22 cellular contexts compared by ENCODE assay signal in the genomic region with DNA sequence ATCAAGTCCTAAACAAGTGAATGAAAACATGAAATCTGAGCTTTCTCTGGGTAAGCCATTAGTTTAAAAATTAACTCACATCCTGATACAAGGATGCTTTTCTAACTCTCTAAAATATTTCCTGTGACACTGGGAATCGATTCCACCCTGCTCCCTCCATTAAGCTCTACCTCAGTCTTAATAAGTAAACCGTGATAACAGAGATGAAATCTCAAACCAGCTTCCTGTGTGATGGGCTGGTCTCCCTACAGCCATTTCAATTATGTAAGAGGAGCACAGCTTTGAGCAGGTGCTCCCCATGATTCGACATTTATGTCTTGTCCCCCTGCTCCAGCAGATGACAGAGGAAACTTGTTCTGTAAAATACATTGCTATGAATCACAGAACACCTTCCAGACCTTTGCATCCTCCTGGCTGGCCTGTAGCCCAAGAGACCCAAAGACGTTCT. TPM values are rescaled to one million over a fixed set of nuclear protein-coding genes. Genes with fewer than 3 reads are reported as not detected.
DNase-seq lines count a peak whose midpoint lies in the region; FAIRE-seq and TF ChIP-seq lines count a peak whose summit lies in the region.
"Had no signal": no experiment of that assay in that cellular context is flagged by ENCODE, and none has a peak within 500 bp of the region (broad histone marks: within the 10 kb centered on the region; RNA-seq: fewer than 3 reads in every experiment).

No MANE protein-coding gene starts in this region.

- no peak for TF ChIP-seq CTCF in stomach (IDR thresholded peaks at IDR 0.05)

- H3K27ac ChIP-seq in small intestine (ENCODE audit: low read depth in 1 of 2, low read length in 1 of 2) (peak overlapping the region in 1 of 2 donors; percentile 41), stomach (no peak overlapping the region)
- H3K27ac ChIP-seq: coronary artery, gastrocnemius medialis, HL-60, lower lobe of right lung, psoas muscle had no signal

- no peaks in the 10 kb centered on the region for H3K36me3 ChIP-seq in small intestine (ENCODE audit: control insufficient read depth in 2 of 2, insufficient read depth in 2 of 2, low read length in 2 of 2)
- no peaks in the 10 kb centered on the region for H3K36me3 ChIP-seq in stomach
- H3K36me3 ChIP-seq: gastrocnemius medialis, lower lobe of right lung had no signal

- FAIRE-seq in GM18507 (lab: Jason Lieb, UNC) (peak; percentile 55), small intestine (lab: Jason Lieb, UNC) (no peak)
- FAIRE-seq: bronchial epithelial cell, H54, islet of Langerhans had no signal

- DNase-seq in GM18507 (ENCODE audit: extremely low spot score, insufficient read length, low read depth) (no peak), HuH-7 (ENCODE audit: low spot score) (peak; percentile 29), kidney glomerular epithelial cell (lab: John Stamatoyannopoulos, UW) (peak; percentile 2), small intestine (peak; percentile 42), NCI-H187 treated with DMSO at 0.1 percent for 48 hours (lab: John Stamatoyannopoulos, UW) (no peak), stomach (no peak)
- no peak for DNase-seq in activated T-cell treated with anti-CD3 and anti-CD28 coated beads, Interleukin-2, amount 50 U/mL, for 48 hours
- DNase-seq: activated CD4-positive, alpha-beta T cell treated with anti-CD3 and anti-CD28 coated beads, Interleukin-2, amount 10 ng/mL, durations not matched to agents 7 days and 5 days; activated CD8-positive, alpha-beta memory T cell treated with anti-CD3 and anti-CD28 coated beads, Interleukin-2, amount 10 ng/mL, durations not matched to agents 7 days and 5 days; activated naive CD4-positive, alpha-beta T cell treated with anti-CD3 and anti-CD28 coated beads, Interleukin-2, amount 50 U/mL, for 16 hours; amygdala; C1 segment of cervical spinal cord; gastrocnemius medialis; lower lobe of right lung; NCI-H1694 treated with DMSO at 0.1 percent for 48 hours; NCI-H226; psoas muscle had no signal

- intact Hi-C loops in stomach (cut with DNase I; ENCODE audit: low total_unique reads): no loop called here

- no peak for TF ChIP-seq POLR2A in stomach (IDR thresholded peaks at IDR 0.05)

- no peak overlapping the region for H3K4me3 ChIP-seq in small intestine (ENCODE audit: low read depth in 1 of 2, low read length in 2 of 2)
- no peak overlapping the region for H3K4me3 ChIP-seq in stomach
- H3K4me3 ChIP-seq: coronary artery, gastrocnemius medialis, lower lobe of right lung, psoas muscle had no signal

- WGBS in small intestine, 3 donors: 15 to 48% (median 22%) methylated on average over 4 of the region's 4 CpGs
- 33 to 51% (median 36%) methylated on average over 4 of the region's 4 CpGs for WGBS in stomach, 5 donors

- no peak for TF ChIP-seq EP300 in stomach (IDR thresholded peaks at IDR 0.05)

- H3K27me3 ChIP-seq in small intestine (ENCODE audit: control insufficient read depth in 2 of 2, insufficient read depth in 2 of 2, low read length in 2 of 2) (no peaks in the 10 kb centered on the region), stomach (no peaks in the 10 kb centered on the region)
- H3K27me3 ChIP-seq: gastrocnemius medialis had no signal

- no peaks in the 10 kb centered on the region for H3K4me1 ChIP-seq in small intestine (ENCODE audit: control insufficient read depth in 2 of 2, insufficient read depth in 1 of 2, low read depth in 1 of 2, low read length in 1 of 2)
- H3K4me1 ChIP-seq in stomach: no peaks in the 10 kb centered on the region
- H3K4me1 ChIP-seq: gastrocnemius medialis, lower lobe of right lung, psoas muscle had no signal

- H3K9me3 ChIP-seq in small intestine (ENCODE audit: control insufficient read depth, low read depth): no peaks in the 10 kb centered on the region
- H3K9me3 ChIP-seq in stomach: no peaks in the 10 kb centered on the region
- H3K9me3 ChIP-seq: gastrocnemius medialis, lower lobe of right lung, psoas muscle had no signal

RNA-seq across cellular contexts. Expression of a gene that starts 59.0 kb away (rescaled TPM):
- polyA plus RNA-seq in small intestine: 1 to 10 TPM; 2.2 to 4.8 (median 4.2) TPM
- 10 to 100 TPM in 1 of 5 donors, 1 to 10 TPM in 3, not detected in 1; 1.8 to 29.7 (median 6.2) TPM for total RNA-seq in stomach
- polyA plus RNA-seq in stomach: 1 to 10 TPM; 1.0 to 1.5 (median 1.1) TPM

Comparison
In these comparisons a context has a peak if more than half of its experiments do, and no peak if none do; other contexts are left out.
1. DNase-seq: peak in HuH-7 (single experiment), kidney glomerular epithelial cell (single experiment) and small intestine (single experiment); none in GM18507 (single experiment), NCI-H187 treated with DMSO at 0.1 percent for 48 hours (single experiment), activated T-cell treated with anti-CD3 and anti-CD28 coated beads, Interleukin-2, amount 50 U/mL, for 48 hours (0 of 2) and stomach (single experiment).